30 cellular contexts compared by ENCODE assay signal in genomic region chr10:88680958-88681357, GRCh38. TPM values are rescaled to one million over a fixed set of nuclear protein-coding genes. Genes with fewer than 3 reads are reported as not detected.
"Had no signal": no experiment of that assay in that cellular context is flagged by ENCODE, and none has a peak within 500 bp of the region (broad histone marks: within the 10 kb centered on the region; RNA-seq: fewer than 3 reads in every experiment).

No MANE protein-coding gene starts in this region.

- ATAC-seq: foreskin keratinocyte; naive thymus-derived CD4-positive, alpha-beta T cell; right lobe of liver had no signal

- H3K9me3 ChIP-seq: esophagus squamous epithelium, prostate gland, right lobe of liver, spleen, stomach, thoracic aorta, transverse colon had no signal

- H3K27ac ChIP-seq: esophagus squamous epithelium, foreskin keratinocyte, hepatocyte, parathyroid adenoma, prostate gland, right lobe of liver, spleen, thoracic aorta, transverse colon had no signal

- DNase-seq: cortex of kidney; effector memory CD4-positive, alpha-beta T cell; esophagus squamous epithelium; head of caudate nucleus; kidney glomerular epithelial cell; naive thymus-derived CD4-positive, alpha-beta T cell; nephron progenitor cell; retina; right lobe of liver; spleen; stimulated activated CD4-positive, alpha-beta T cell treated with anti-CD3 and anti-CD28 coated beads, Interleukin-15, amount 100 ng/mL, for 24 hours; stimulated activated CD4-positive, alpha-beta T cell treated with anti-CD3 and anti-CD28 coated beads, Interleukin-1b, Interleukin-23, amount 100 ng/mL, for 48 hours; stimulated activated naive CD4-positive, alpha-beta T cell; stomach; substantia nigra; transverse colon had no signal

- H3K4me1 ChIP-seq: esophagus squamous epithelium, foreskin keratinocyte, parathyroid adenoma, prostate gland, spleen, stomach, transverse colon had no signal

- H3K36me3 ChIP-seq: esophagus squamous epithelium, prostate gland, right lobe of liver, spleen, stomach, thoracic aorta, transverse colon had no signal

- H3K4me3 ChIP-seq: esophagus squamous epithelium, hepatocyte, prostate gland, right lobe of liver, spleen, stomach, thoracic aorta, transverse colon had no signal

- H3K27me3 ChIP-seq: esophagus squamous epithelium, foreskin keratinocyte, hepatocyte, right lobe of liver, spleen, stomach had no signal

RNA-seq across cellular contexts. Expression of gene LIPF, which starts 16.7 kb away (rescaled TPM):
- total RNA-seq: chondrocyte; epithelial cell of proximal tubule; foreskin keratinocyte; liver; lung microvascular endothelial cell; mesenteric fat pad; mononuclear cell; naive thymus-derived CD4-positive, alpha-beta T cell; omental fat pad; prostate gland; right lobe of liver; skeletal muscle tissue; spleen; thoracic aorta; transverse colon; ureter had no signal

RNA-seq across cellular contexts. Expression of gene LIPK, which starts 25.1 kb away (rescaled TPM):
- total RNA-seq: chondrocyte; epithelial cell of proximal tubule; foreskin keratinocyte; hepatocyte; liver; lung microvascular endothelial cell; mesenteric fat pad; mononuclear cell; naive thymus-derived CD4-positive, alpha-beta T cell; omental fat pad; prostate gland; right lobe of liver; skeletal muscle tissue; spleen; stomach; thoracic aorta; transverse colon; ureter had no signal
